17 cellular contexts compared by ENCODE assay signal in the genomic region with DNA sequence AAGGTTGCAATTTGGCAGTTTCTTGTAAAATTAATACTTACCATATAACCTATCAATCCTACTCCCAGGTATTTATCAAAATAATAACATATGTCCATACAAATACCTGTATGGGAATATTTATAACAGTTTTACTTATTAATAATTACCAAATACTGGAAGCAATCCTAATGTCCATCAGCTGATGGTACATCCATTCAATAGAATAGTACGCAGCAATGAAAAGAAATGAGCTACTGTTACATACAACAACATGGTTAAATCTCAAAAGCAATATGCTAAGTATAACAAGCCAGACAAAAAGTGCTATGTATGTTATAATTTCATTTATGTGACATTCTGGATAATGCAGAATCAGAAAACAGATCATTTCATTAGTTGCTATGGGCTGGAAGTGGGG. TPM values are rescaled to one million over a fixed set of nuclear protein-coding genes. Genes with fewer than 3 reads are reported as not detected.
DNase-seq lines count a peak whose midpoint lies in the region; ATAC-seq and TF ChIP-seq lines count a peak whose summit lies in the region.
"Had no signal": no experiment of that assay in that cellular context is flagged by ENCODE, and none has a peak within 500 bp of the region (broad histone marks: within the 10 kb centered on the region; RNA-seq: fewer than 3 reads in every experiment).

No MANE protein-coding gene starts in this region.

- no peak for TF ChIP-seq EP300 in SK-N-SH (IDR thresholded peaks at IDR 0.05; ENCODE audit: borderline replicate concordance in 1 of 2, low read depth in 1 of 2, low read length in 1 of 2)

- POLR2A ChIA-PET in SK-N-SH (lab: Yijun Ruan, JAX): no interaction called here
- POLR2A ChIA-PET in RWPE1 (lab: Yijun Ruan, JAX; ENCODE audit: low non-redundant PET): no interaction called here

- peaks cover 0 to 5% of the 10 kb centered on the region in 2 experiments; a peak in 1 of 4 replicates for H3K4me1 ChIP-seq in SK-N-SH (ENCODE audit: control insufficient read depth in 1 of 2, insufficient read depth in 2 of 2, low read depth in 1 of 2, low read length in 1 of 2)
- no peaks in the 10 kb centered on the region for H3K4me1 ChIP-seq in endodermal cell (ENCODE audit: control insufficient read depth, insufficient read depth, low read length)
- no peaks in the 10 kb centered on the region for H3K4me1 ChIP-seq in Peyer's patch

- H3K9me3 Mint-ChIP-seq in endodermal cell: peaks cover 54% of the 10 kb centered on the region
- peaks cover 55% of the 10 kb centered on the region for H3K9me3 Mint-ChIP-seq in nephron progenitor cell
- peaks cover 8% of the 10 kb centered on the region for H3K9me3 Mint-ChIP-seq in type B pancreatic cell

- no peak overlapping the region for H3K4me3 ChIP-seq in SK-N-SH (ENCODE audit: low read depth in 2 of 2, low read length in 1 of 2)
- peak overlapping the region; percentile 77 for H3K4me3 ChIP-seq in endodermal cell (ENCODE audit: low read length)
- H3K4me3 ChIP-seq in Peyer's patch: no peak overlapping the region

- no peaks in the 10 kb centered on the region for H3F3A ChIP-seq in SK-N-SH (replicated peaks; ENCODE audit: insufficient read depth)

- H3K4me2 ChIP-seq in SK-N-SH: no peak overlapping the region

- ATAC-seq in SK-N-SH treated with all-trans-retinoic acid at 6 μM for 48 hours (no peak), HG03280 (IDR thresholded peaks at IDR 0.05; ENCODE audit: unreplicated experiment) (no peak)
- ATAC-seq: CD8-positive, alpha-beta T cell had no signal

- no peak for TF ChIP-seq CTCF in SK-N-SH (IDR thresholded peaks at IDR 0.05)
- no peak for TF ChIP-seq CTCF in endodermal cell (conservative IDR thresholded peaks at IDR 0.05)
- TF ChIP-seq CTCF in nephron progenitor cell (IDR thresholded peaks at IDR 0.05): no peak
- TF ChIP-seq CTCF in type B pancreatic cell (conservative IDR thresholded peaks at IDR 0.05): no peak
- no peak for TF ChIP-seq CTCF in RWPE1 (conservative IDR thresholded peaks at IDR 0.05; ENCODE audit: low read depth)
- no peak for TF ChIP-seq CTCF in Peyer's patch (IDR thresholded peaks at IDR 0.05)

- TF ChIP-seq POLR2A in Peyer's patch (IDR thresholded peaks at IDR 0.05): no peak

- WGBS in SK-N-SH (ENCODE audit: low lambda C conversion rate): 48% methylated on average over 1 of the region's 1 CpG
- WGBS in endodermal cell (ENCODE audit: insufficient coverage in 1 of 2, insufficient read length in 1 of 2), 2 experiments: 92% methylated on average over 1 of the region's 1 CpG; no CpG with 5 or more reads in 1 of the 2 experiments

- peak overlapping the region; percentile 78 for H3K4me3 Mint-ChIP-seq in endodermal cell
- H3K4me3 Mint-ChIP-seq in nephron progenitor cell: peak overlapping the region; percentile 92
- peak overlapping the region; percentile 98 for H3K4me3 Mint-ChIP-seq in type B pancreatic cell
- H3K4me3 Mint-ChIP-seq: CD8-positive, alpha-beta T cell had no signal

- H3K27me3 ChIP-seq in SK-N-SH (ENCODE audit: insufficient read depth) (no peaks in the 10 kb centered on the region), endodermal cell (ENCODE audit: control insufficient read depth, insufficient read depth, low read length, poor library complexity, severe bottlenecking) (no peaks in the 10 kb centered on the region), Peyer's patch (no peaks in the 10 kb centered on the region)

- H3K27ac Mint-ChIP-seq in endodermal cell (no peak overlapping the region), nephron progenitor cell (no peak overlapping the region), type B pancreatic cell (no peak overlapping the region)
- H3K27ac Mint-ChIP-seq: CD14-positive monocyte; CD8-positive, alpha-beta T cell; GM23338; H9 had no signal

- no peaks in the 10 kb centered on the region for H3K36me3 ChIP-seq in SK-N-SH (replicated peaks in 1 of 2; ENCODE audit: control insufficient read depth in 1 of 2, insufficient read depth in 2 of 2, low read length in 1 of 2)
- H3K36me3 ChIP-seq in endodermal cell (ENCODE audit: control insufficient read depth, insufficient read depth, low read length): no peaks in the 10 kb centered on the region
- H3K36me3 ChIP-seq in Peyer's patch: no peaks in the 10 kb centered on the region

- no peaks in the 10 kb centered on the region for H3K9me2 ChIP-seq in SK-N-SH

- no peak overlapping the region for H3K27ac ChIP-seq in SK-N-SH (ENCODE audit: low read depth in 2 of 2, low read length in 1 of 2)
- H3K27ac ChIP-seq in endodermal cell (ENCODE audit: low read depth, low read length): no peak overlapping the region
- no peak overlapping the region for H3K27ac ChIP-seq in RWPE1
- no peak overlapping the region for H3K27ac ChIP-seq in Peyer's patch
- H3K27ac ChIP-seq: 22Rv1, HL-60 had no signal

- no peaks in the 10 kb centered on the region for H3K79me2 ChIP-seq in SK-N-SH (ENCODE audit: insufficient read depth)

- CTCF ChIA-PET in SK-N-SH (lab: Yijun Ruan, JAX): no interaction called here
- CTCF ChIA-PET in RWPE1 (lab: Yijun Ruan, JAX): no interaction called here

- H3K36me3 Mint-ChIP-seq in endodermal cell (ENCODE audit: low read depth): peaks cover 14% of the 10 kb centered on the region
- H3K36me3 Mint-ChIP-seq in nephron progenitor cell (ENCODE audit: low read depth): peaks cover 12% of the 10 kb centered on the region
- no peaks in the 10 kb centered on the region for H3K36me3 Mint-ChIP-seq in type B pancreatic cell
- H3K36me3 Mint-ChIP-seq: CD14-positive monocyte had no signal

- H4K20me1 ChIP-seq in SK-N-SH (ENCODE audit: insufficient read depth): no peaks in the 10 kb centered on the region

- DNase-seq in SK-N-SH: no peak
- DNase-seq in endodermal cell: no peak
- no peak for DNase-seq in nephron progenitor cell
- DNase-seq in type B pancreatic cell (ENCODE audit: extremely low spot score, unreplicated experiment): no peak
- no peak for DNase-seq in RWPE1 (ENCODE audit: low spot score)
- DNase-seq in Peyer's patch: no peak
- DNase-seq: CD8-positive, alpha-beta T cell; COR-L47; GF-D8; H9 had no signal

- H3K9ac ChIP-seq in SK-N-SH: no peak overlapping the region
- no peak overlapping the region for H3K9ac ChIP-seq in endodermal cell (ENCODE audit: extremely low read depth, low read length, poor library complexity, severe bottlenecking)

- H3K9me3 ChIP-seq in SK-N-SH: peaks cover 6% of the 10 kb centered on the region; the same call in 1 of the 2 replicates
- H3K9me3 ChIP-seq in endodermal cell (ENCODE audit: control insufficient read depth, low read length): peaks cover 35% of the 10 kb centered on the region
- peaks cover 0 to 8% (median 0%) of the 10 kb centered on the region in 4 donors for H3K9me3 ChIP-seq in Peyer's patch

- peaks cover 1% of the 10 kb centered on the region for H3K4me1 Mint-ChIP-seq in endodermal cell
- peaks cover 15% of the 10 kb centered on the region for H3K4me1 Mint-ChIP-seq in nephron progenitor cell
- H3K4me1 Mint-ChIP-seq in type B pancreatic cell (ENCODE audit: unreplicated experiment): peaks cover 7% of the 10 kb centered on the region

- no peak for TF ChIP-seq RAD21 in SK-N-SH (IDR thresholded peaks at IDR 0.05; ENCODE audit: low read length)

- no peak overlapping the region for H2AFZ ChIP-seq in SK-N-SH (ENCODE audit: low read depth)

- peaks cover 30% of the 10 kb centered on the region for H3K27me3 Mint-ChIP-seq in endodermal cell (ENCODE audit: insufficient read depth)
- H3K27me3 Mint-ChIP-seq in nephron progenitor cell (ENCODE audit: low read depth, poor library complexity): peaks cover 27% of the 10 kb centered on the region
- H3K27me3 Mint-ChIP-seq in type B pancreatic cell: no peaks in the 10 kb centered on the region

TF ChIP-seq in SK-N-SH treated with all-trans-retinoic acid at 6 μM for 48 hours, 23 proteins besides CTCF, POLR2A, EP300 and RAD21:
- peak; percentile 95 for TF ChIP-seq ZNF8 (CRISPR knock-in tag; IDR thresholded peaks at IDR 0.05)
- TF ChIP-seq ZFP30 (CRISPR knock-in tag; IDR thresholded peaks at IDR 0.05): no peak
TF ChIP-seq in SK-N-SH treated with all-trans-retinoic acid at 6 μM for 48 hours: peak in this region for 1.

TF ChIP-seq in SK-N-SH, 30 proteins besides CTCF, POLR2A, EP300 and RAD21 (continues in another document):
- TF ChIP-seq, protein P1, sequence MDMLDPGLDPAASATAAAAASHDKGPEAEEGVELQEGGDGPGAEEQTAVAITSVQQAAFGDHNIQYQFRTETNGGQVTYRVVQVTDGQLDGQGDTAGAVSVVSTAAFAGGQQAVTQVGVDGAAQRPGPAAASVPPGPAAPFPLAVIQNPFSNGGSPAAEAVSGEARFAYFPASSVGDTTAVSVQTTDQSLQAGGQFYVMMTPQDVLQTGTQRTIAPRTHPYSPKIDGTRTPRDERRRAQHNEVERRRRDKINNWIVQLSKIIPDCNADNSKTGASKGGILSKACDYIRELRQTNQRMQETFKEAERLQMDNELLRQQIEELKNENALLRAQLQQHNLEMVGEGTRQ (IDR thresholded peaks at IDR 0.05; ENCODE audit: borderline replicate concordance, low read depth, low read length): no peak
- no peak for TF ChIP-seq EZH2phosphoT487 (IDR thresholded peaks at IDR 0.05; ENCODE audit: borderline replicate concordance, low read depth)
- no peak for TF ChIP-seq TEAD4 (IDR thresholded peaks at IDR 0.05; ENCODE audit: borderline replicate concordance, insufficient read depth)
- TF ChIP-seq ELF1 (IDR thresholded peaks at IDR 0.05): no peak
- TF ChIP-seq POLR2AphosphoS5 (IDR thresholded peaks at IDR 0.05; ENCODE audit: low read depth, low read length): no peak
- TF ChIP-seq, protein P2, sequence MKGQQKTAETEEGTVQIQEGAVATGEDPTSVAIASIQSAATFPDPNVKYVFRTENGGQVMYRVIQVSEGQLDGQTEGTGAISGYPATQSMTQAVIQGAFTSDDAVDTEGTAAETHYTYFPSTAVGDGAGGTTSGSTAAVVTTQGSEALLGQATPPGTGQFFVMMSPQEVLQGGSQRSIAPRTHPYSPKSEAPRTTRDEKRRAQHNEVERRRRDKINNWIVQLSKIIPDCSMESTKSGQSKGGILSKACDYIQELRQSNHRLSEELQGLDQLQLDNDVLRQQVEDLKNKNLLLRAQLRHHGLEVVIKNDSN (IDR thresholded peaks at IDR 0.05; ENCODE audit: borderline replicate concordance, low read depth): no peak

RNA-seq across cellular contexts. Expression of a gene that starts 1.2 kb away (rescaled TPM):
- polyA plus RNA-seq in SK-N-SH (2012; rRNA removed): 0.33 and 0.42 TPM in 2 replicates
- polyA plus RNA-seq in SK-N-SH (2012; cell fraction: cytosol; rRNA removed): 0.33 and 0.52 TPM in 2 replicates
- 0.38 and 0.74 TPM in 2 replicates for polyA plus RNA-seq in SK-N-SH (2012; cell fraction: nucleus; rRNA removed)
- total RNA-seq in endodermal cell: 1 to 10 TPM; 6.4 to 7.7 TPM
- polyA plus RNA-seq in endodermal cell (2013, experiment 1 of 2): 4.1 TPM
- 3.6 TPM for polyA plus RNA-seq in endodermal cell (2013, experiment 2 of 2)
- total RNA-seq in type B pancreatic cell (ENCODE audit: low replicate concordance): 5.6 and 19.7 TPM in 2 replicates
- total RNA-seq in Peyer's patch: 1 to 10 TPM in 2 of 4 donors, under 1 TPM in 1, not detected in 1; 0.35 to 4.6 (median 3.3) TPM
- total RNA-seq: A673; CD8-positive, alpha-beta T cell had no signal
- polyA plus RNA-seq: CD14-positive monocyte had no signal

RNA-seq across cellular contexts. Expression of a gene that starts 59.9 kb away (rescaled TPM):
- 7.2 and 9.6 TPM in 2 replicates for polyA plus RNA-seq in SK-N-SH (2012; rRNA removed)
- 9.4 and 9.7 TPM in 2 replicates for polyA plus RNA-seq in SK-N-SH (2012; cell fraction: cytosol; rRNA removed)
- polyA plus RNA-seq in SK-N-SH (2012; cell fraction: nucleus; rRNA removed): 8.3 and 16.2 TPM in 2 replicates
- total RNA-seq in endodermal cell (10 to 100 TPM; 16.1 to 17.2 TPM), type B pancreatic cell (ENCODE audit: low replicate concordance) (30.2 and 31.3 TPM in 2 replicates), Peyer's patch (10 to 100 TPM; 18.2 to 50.6 (median 37.0) TPM)
- 22.4 TPM for polyA plus RNA-seq in endodermal cell (2013, experiment 1 of 2)
- polyA plus RNA-seq in endodermal cell (2013, experiment 2 of 2): 25.6 TPM
